8 cellular contexts compared by ENCODE assay signal in genomic region chr10:15859865-15860691, GRCh38. TPM values are rescaled to one million over a fixed set of nuclear protein-coding genes. Genes with fewer than 3 reads are reported as not detected.
DNase-seq lines count a peak whose midpoint lies in the region; TF ChIP-seq lines count a peak whose summit lies in the region.

TSS of gene MINDY3 (minus strand) at chr10:15860507. CDS start at chr10:15860299, 208 bp downstream.

- H2AK5ac ChIP-seq in trophoblast cell (ENCODE audit: low read length), result no peak within 1 kb of the TSS

- H3K18ac ChIP-seq in trophoblast cell (ENCODE audit: low read length), result peak within 1 kb of the TSS; percentile 67

- H3K36me3 Mint-ChIP-seq in HFFc6 (ENCODE audit: low read depth), result no peaks in the 10 kb centered on the region; the same call in none of the 2 replicates

- H3K4me2 ChIP-seq in trophoblast cell (ENCODE audit: low read length), result peak within 1 kb of the TSS; percentile 94

- peak within 1 kb of the TSS; percentile 30 for H3K4ac ChIP-seq in trophoblast cell (ENCODE audit: low read depth, low read length)

- no peak within 1 kb of the TSS for H3K23ac ChIP-seq in trophoblast cell (ENCODE audit: low read length)

- H4K91ac ChIP-seq in trophoblast cell (ENCODE audit: low read depth, low read length), result peak within 1 kb of the TSS; percentile 41

- H3K4me3 ChIP-seq in NB4 (ENCODE audit: low read depth, low read length), result peak within 1 kb of the TSS; percentile 87
- peak within 1 kb of the TSS; percentile 94 for H3K4me3 ChIP-seq in adipocyte (ENCODE audit: low read length)
- H3K4me3 ChIP-seq in trophoblast cell (ENCODE audit: low read depth, low read length), result peak within 1 kb of the TSS; percentile 93
- H3K4me3 ChIP-seq in tibial nerve, result peak within 1 kb of the TSS; percentile 74 to 92 (median 84)

- no peaks in the 10 kb centered on the region for H3K36me3 ChIP-seq in adipocyte (ENCODE audit: control insufficient read depth, insufficient read depth, low read length, severe bottlenecking)
- no peaks in the 10 kb centered on the region for H3K36me3 ChIP-seq in trophoblast cell (ENCODE audit: control insufficient read depth in 1 of 2, insufficient read depth in 2 of 2, low read length in 2 of 2)
- no peaks in the 10 kb centered on the region for H3K36me3 ChIP-seq in tibial nerve

- H2AFZ ChIP-seq in trophoblast cell (ENCODE audit: insufficient read depth, low read length, poor library complexity), result peak within 1 kb of the TSS; percentile 82

- H3K27me3 ChIP-seq in adipocyte (replicated peaks; ENCODE audit: control insufficient read depth, insufficient read depth, low read length), result no peaks in the 10 kb centered on the region
- H3K27me3 ChIP-seq in trophoblast cell (ENCODE audit: insufficient read depth, low read length), result no peaks in the 10 kb centered on the region
- H3K27me3 ChIP-seq in tibial nerve, result peaks cover 0 to 13% of the 10 kb centered on the region in 2 donors

- peaks cover 40% of the 10 kb centered on the region for H3K4me1 ChIP-seq in adipocyte (ENCODE audit: control insufficient read depth, insufficient read depth, low read length)
- H3K4me1 ChIP-seq in trophoblast cell (ENCODE audit: control insufficient read depth in 1 of 2, insufficient read depth in 2 of 2, low read length in 2 of 2), result peaks cover 0 to 2% of the 10 kb centered on the region in 2 experiments
- H3K4me1 ChIP-seq in tibial nerve, result peaks cover 0 to 39% (median 10%) of the 10 kb centered on the region in 4 donors

- no peak within 1 kb of the TSS for H2BK5ac ChIP-seq in trophoblast cell (ENCODE audit: low read depth, low read length, poor library complexity)

- TF ChIP-seq EP300 in tibial nerve (IDR thresholded peaks at IDR 0.05), result peak in 1 of 2 donors; percentile 68

- peak within 1 kb of the TSS; percentile 24 for H2BK120ac ChIP-seq in trophoblast cell (ENCODE audit: insufficient read depth, low read length, poor library complexity)

- H3K4me1 Mint-ChIP-seq in HFFc6 (ENCODE audit: low read depth), result peaks cover 31% of the 10 kb centered on the region

- H3K9me3 Mint-ChIP-seq in HFFc6, result no peaks in the 10 kb centered on the region

- WGBS in trophoblast cell (ENCODE audit: extremely low coverage, insufficient coverage, insufficient read length), result no CpG with 5 or more reads among the region's 50 CpGs
- whole genome bisulfite sequencing in tibial nerve, 2 donors, result 0 to 1% methylated on average over 37 to 44 of the region's 50 CpGs

- H4K8ac ChIP-seq in trophoblast cell (ENCODE audit: low read depth, low read length), result peak within 1 kb of the TSS; percentile 88

- TF ChIP-seq POLR2A in GM10847 (IDR thresholded peaks at IDR 0.05; ENCODE audit: extremely low read depth, insufficient read length), result peak; percentile 52
- no peak for TF ChIP-seq POLR2A in NB4 (IDR thresholded peaks at IDR 0.05; ENCODE audit: extremely low read depth, insufficient read length)
- no peak for TF ChIP-seq POLR2A in tibial nerve (IDR thresholded peaks at IDR 0.05)

- peak within 1 kb of the TSS; percentile 100 for H3K4me3 Mint-ChIP-seq in HFFc6

- H3K79me2 ChIP-seq in trophoblast cell (ENCODE audit: control insufficient read depth, insufficient read depth, low read length, poor library complexity), result peaks cover 3% of the 10 kb centered on the region

- peak within 1 kb of the TSS; percentile 87 for H3K27ac Mint-ChIP-seq in HFFc6

- H3K9me3 ChIP-seq in adipocyte (ENCODE audit: control insufficient read depth, low read length) (peaks cover under 1% of the 10 kb centered on the region), trophoblast cell (ENCODE audit: insufficient read depth, low read depth, low read length) (peaks cover 2% of the 10 kb centered on the region), tibial nerve (no peaks in the 10 kb centered on the region)

- H4K12ac ChIP-seq in trophoblast cell (ENCODE audit: low read depth, low read length), result peak within 1 kb of the TSS; percentile 93

- no peak for TF ChIP-seq CTCF in HFFc6 (IDR thresholded peaks at IDR 0.05)
- no peak for TF ChIP-seq CTCF in NB4 (IDR thresholded peaks at IDR 0.05; ENCODE audit: low read depth, low read length)
- TF ChIP-seq CTCF in tibial nerve (IDR thresholded peaks at IDR 0.05), result no peak

- no peak within 1 kb of the TSS for H3K27ac ChIP-seq in trophoblast cell (ENCODE audit: low read depth, low read length)
- peak within 1 kb of the TSS; percentile 45 to 78 (median 67) for H3K27ac ChIP-seq in tibial nerve

- H3K27me3 Mint-ChIP-seq in HFFc6 (ENCODE audit: insufficient read depth), result no peaks in the 10 kb centered on the region; the same call in 1 of the 2 replicates

- H3K9ac ChIP-seq in adipocyte (ENCODE audit: low read length) (peak within 1 kb of the TSS; percentile 90), trophoblast cell (ENCODE audit: low read length) (peak within 1 kb of the TSS; percentile 61)

- peak within 1 kb of the TSS; percentile 77 for H3K14ac ChIP-seq in trophoblast cell (ENCODE audit: low read length)

- intact Hi-C loops in cardiac septum (cut with DNase I), result no loop called here

- no peak within 1 kb of the TSS for H2BK12ac ChIP-seq in trophoblast cell (ENCODE audit: low read length)

- H3K79me1 ChIP-seq in trophoblast cell (ENCODE audit: low read length), result peaks cover 4% of the 10 kb centered on the region

- peak; percentile 59 for DNase-seq in HFFc6
- DNase-seq in NB4 (ENCODE audit: low read depth), result peak; percentile 79
- peak; percentile 22 to 73 for DNase-seq in SW 1271 (lab: John Stamatoyannopoulos, UW)
- peak; percentile 86 for DNase-seq in adipocyte (ENCODE audit: low read depth)
- peak; percentile 90 for DNase-seq in cardiac septum (ENCODE audit: low spot score)
- peak; percentile 77 to 85 for DNase-seq in trophoblast cell
- DNase-seq in tibial nerve (ENCODE audit: low spot score in 2 of 2), result peak; percentile 54 to 74

RNA-seq across cellular contexts. Expression of gene MINDY3, which starts in this region (rescaled TPM):
- 10 to 100 TPM; 25.2 to 31.4 (median 28.4) TPM for total RNA-seq in HFFc6 (2021; fragmentation: NEBNext Ultra II Directional; extraction: Animal tissue kit (Norgen Biotek cat#: 25700))
- total RNA-seq in cardiac septum (26.3 TPM), tibial nerve (10 to 100 TPM; 25.3 to 33.2 (median 28.2) TPM)
- polyA plus RNA-seq in trophoblast cell (2013), result 13.4 and 13.8 TPM in 2 replicates
